Comparison of ENCODE assay signal across 9 cellular contexts in genomic region chr10:71974489-71975011, GRCh38. TPM values are rescaled to one million over a fixed set of nuclear protein-coding genes. Genes with fewer than 3 reads are reported as not detected.
A peak's percentile ranks its signal among the peaks of the same experiment; 100 is the strongest.
DNase-seq lines count a peak whose midpoint lies in the region; ATAC-seq and TF ChIP-seq lines count a peak whose summit lies in the region.
"Had no signal": no experiment of that assay in that cellular context is flagged by ENCODE, and none has a peak within 500 bp of the region (broad histone marks: within the 10 kb centered on the region; RNA-seq: fewer than 3 reads in every experiment).

No MANE protein-coding gene starts in this region.

- TF ChIP-seq CTCF in activated CD8-positive, alpha-beta T cell treated with anti-CD3 and anti-CD28 coated beads for 36 hours (IDR thresholded peaks at IDR 0.05): no peak
- no peak for TF ChIP-seq CTCF in fibroblast of the aortic adventitia (IDR thresholded peaks at IDR 0.05; ENCODE audit: insufficient read depth, low read length)

- no peaks in the 10 kb centered on the region for H3K36me3 Mint-ChIP-seq in activated CD8-positive, alpha-beta T cell treated with anti-CD3 and anti-CD28 coated beads for 36 hours (ENCODE audit: low read depth)
- H3K36me3 Mint-ChIP-seq in activated CD8-positive, alpha-beta T cell treated with anti-CD3 and anti-CD28 coated beads, Interleukin-2, amount 10 ng/mL, durations not matched to agents 7 days and 5 days (ENCODE audit: low read depth): no peaks in the 10 kb centered on the region
- H3K36me3 Mint-ChIP-seq in T-helper 2 cell treated with Interferon-gamma antibody and Interleukin-4, amounts not matched to agents 5 μg/mL and 100 μg/mL, for 36 hours (ENCODE audit: low read depth): no peaks in the 10 kb centered on the region

- no peak overlapping the region for H3K4me3 ChIP-seq in fibroblast of the aortic adventitia (ENCODE audit: low read depth, low read length)
- H3K4me3 ChIP-seq: SK-N-MC had no signal

- POLR2A ChIA-PET in activated CD8-positive, alpha-beta T cell treated with anti-CD3 and anti-CD28 coated beads for 36 hours (lab: Charles Lee): interaction anchor here (1.0 to 1.1 kb wide), 2 partner anchors 38 to 105 kb away, joined by 3 to 4 read pairs; no protein-coding TSS in a partner anchor
- POLR2A ChIA-PET in activated CD8-positive, alpha-beta T cell treated with anti-CD3 and anti-CD28 coated beads, Interleukin-2, amount 10 ng/mL, durations not matched to agents 7 days and 5 days (lab: Charles Lee): no interaction called here

- H3K4me3 Mint-ChIP-seq in activated CD8-positive, alpha-beta T cell treated with anti-CD3 and anti-CD28 coated beads for 36 hours: no peak overlapping the region
- H3K4me3 Mint-ChIP-seq in activated CD8-positive, alpha-beta T cell treated with anti-CD3 and anti-CD28 coated beads, Interleukin-2, amount 10 ng/mL, durations not matched to agents 7 days and 5 days: no peak overlapping the region
- H3K4me3 Mint-ChIP-seq in T-helper 2 cell treated with Interferon-gamma antibody and Interleukin-4, amounts not matched to agents 5 μg/mL and 100 μg/mL, for 36 hours: no peak overlapping the region

- peak; percentile 92 for ATAC-seq in activated CD8-positive, alpha-beta T cell treated with anti-CD3 and anti-CD28 coated beads for 36 hours
- no peak for ATAC-seq in activated CD8-positive, alpha-beta T cell treated with anti-CD3 and anti-CD28 coated beads, Interleukin-2, amount 10 ng/mL, durations not matched to agents 7 days and 5 days
- no peak for ATAC-seq in GM18870 (IDR thresholded peaks at IDR 0.05; ENCODE audit: unreplicated experiment)
- ATAC-seq in HG03520 (IDR thresholded peaks at IDR 0.05; ENCODE audit: unreplicated experiment): no peak

- no peaks in the 10 kb centered on the region for H3K9me3 Mint-ChIP-seq in activated CD8-positive, alpha-beta T cell treated with anti-CD3 and anti-CD28 coated beads for 36 hours
- H3K9me3 Mint-ChIP-seq in activated CD8-positive, alpha-beta T cell treated with anti-CD3 and anti-CD28 coated beads, Interleukin-2, amount 10 ng/mL, durations not matched to agents 7 days and 5 days (ENCODE audit: insufficient read depth): no peaks in the 10 kb centered on the region
- H3K9me3 Mint-ChIP-seq in T-helper 2 cell treated with Interferon-gamma antibody and Interleukin-4, amounts not matched to agents 5 μg/mL and 100 μg/mL, for 36 hours: no peaks in the 10 kb centered on the region

- no peaks in the 10 kb centered on the region for H3K27me3 Mint-ChIP-seq in activated CD8-positive, alpha-beta T cell treated with anti-CD3 and anti-CD28 coated beads for 36 hours
- H3K27me3 Mint-ChIP-seq in activated CD8-positive, alpha-beta T cell treated with anti-CD3 and anti-CD28 coated beads, Interleukin-2, amount 10 ng/mL, durations not matched to agents 7 days and 5 days (ENCODE audit: low read depth): no peaks in the 10 kb centered on the region
- no peaks in the 10 kb centered on the region for H3K27me3 Mint-ChIP-seq in T-helper 2 cell treated with Interferon-gamma antibody and Interleukin-4, amounts not matched to agents 5 μg/mL and 100 μg/mL, for 36 hours (ENCODE audit: low read depth)

- peak; percentile 88 for DNase-seq in activated CD8-positive, alpha-beta T cell treated with anti-CD3 and anti-CD28 coated beads for 36 hours
- DNase-seq in activated CD8-positive, alpha-beta T cell treated with anti-CD3 and anti-CD28 coated beads, Interleukin-2, amount 10 ng/mL, durations not matched to agents 7 days and 5 days: no peak
- peak; percentile 73 for DNase-seq in T-helper 2 cell treated with Interferon-gamma antibody and Interleukin-4, amounts not matched to agents 5 μg/mL and 100 μg/mL, for 36 hours (ENCODE audit: low spot score)
- DNase-seq in fibroblast of the aortic adventitia (ENCODE audit: low read depth) (peak; percentile 64), NCI-H1417 treated with DMSO at 0.1 percent for 48 hours (lab: John Stamatoyannopoulos, UW) (no peak)
- peak in 2 of 3 experiments; percentile 31 to 52 for DNase-seq in stimulated activated CD4-positive, alpha-beta T cell treated with anti-CD3 and anti-CD28 coated beads, TNF-alpha, amount 100 ng/mL, for 24 hours (ENCODE audit: low read depth in 3 of 3)

- H3K27ac Mint-ChIP-seq in activated CD8-positive, alpha-beta T cell treated with anti-CD3 and anti-CD28 coated beads for 36 hours: peak overlapping the region; percentile 63
- no peak overlapping the region for H3K27ac Mint-ChIP-seq in activated CD8-positive, alpha-beta T cell treated with anti-CD3 and anti-CD28 coated beads, Interleukin-2, amount 10 ng/mL, durations not matched to agents 7 days and 5 days
- no peak overlapping the region for H3K27ac Mint-ChIP-seq in T-helper 2 cell treated with Interferon-gamma antibody and Interleukin-4, amounts not matched to agents 5 μg/mL and 100 μg/mL, for 36 hours

- CTCF ChIA-PET in activated CD8-positive, alpha-beta T cell treated with anti-CD3 and anti-CD28 coated beads for 36 hours (lab: Charles Lee): interaction anchor here (1.0 to 2.1 kb wide), 5 partner anchors 10 to 79 kb away, joined by 4 to 7 read pairs (median 6); no protein-coding TSS in a partner anchor
- CTCF ChIA-PET in activated CD8-positive, alpha-beta T cell treated with anti-CD3 and anti-CD28 coated beads, Interleukin-2, amount 10 ng/mL, durations not matched to agents 7 days and 5 days (lab: Charles Lee): interaction anchor here (1.1 to 3.4 kb wide), 3 partner anchors 18 to 78 kb away, joined by 3 to 12 read pairs (median 12); no protein-coding TSS in a partner anchor

- intact Hi-C loops in activated CD8-positive, alpha-beta T cell treated with anti-CD3 and anti-CD28 coated beads for 36 hours (cut with micrococcal nuclease): no loop called here

- H3K4me1 Mint-ChIP-seq in activated CD8-positive, alpha-beta T cell treated with anti-CD3 and anti-CD28 coated beads for 36 hours (ENCODE audit: low read depth): peaks cover 46% of the 10 kb centered on the region
- H3K4me1 Mint-ChIP-seq in activated CD8-positive, alpha-beta T cell treated with anti-CD3 and anti-CD28 coated beads, Interleukin-2, amount 10 ng/mL, durations not matched to agents 7 days and 5 days (ENCODE audit: low read depth): peaks cover 6% of the 10 kb centered on the region
- H3K4me1 Mint-ChIP-seq in T-helper 2 cell treated with Interferon-gamma antibody and Interleukin-4, amounts not matched to agents 5 μg/mL and 100 μg/mL, for 36 hours (ENCODE audit: low read depth): no peaks in the 10 kb centered on the region

RNA-seq across cellular contexts. Expression of gene CHST3, which starts 10.4 kb away (rescaled TPM):
- total RNA-seq in activated CD8-positive, alpha-beta T cell treated with anti-CD3 and anti-CD28 coated beads for 36 hours: under 1 TPM; 0.20 to 0.36 TPM
- not detected for total RNA-seq in activated CD8-positive, alpha-beta T cell treated with anti-CD3 and anti-CD28 coated beads, Interleukin-2, amount 10 ng/mL, durations not matched to agents 7 days and 5 days
- total RNA-seq in fibroblast of the aortic adventitia (ENCODE audit: low replicate concordance): 18.6 and 19.3 TPM in 2 replicates

Comparison
In these comparisons a context has a peak if more than half of its experiments do, and no peak if none do; other contexts are left out.
1. DNase-seq: peak in activated CD8-positive, alpha-beta T cell treated with anti-CD3 and anti-CD28 coated beads for 36 hours (single experiment), T-helper 2 cell treated with Interferon-gamma antibody and Interleukin-4, amounts not matched to agents 5 μg/mL and 100 μg/mL, for 36 hours (single experiment), fibroblast of the aortic adventitia (single experiment) and stimulated activated CD4-positive, alpha-beta T cell treated with anti-CD3 and anti-CD28 coated beads, TNF-alpha, amount 100 ng/mL, for 24 hours (2 of 3); none in activated CD8-positive, alpha-beta T cell treated with anti-CD3 and anti-CD28 coated beads, Interleukin-2, amount 10 ng/mL, durations not matched to agents 7 days and 5 days (single experiment) and NCI-H1417 treated with DMSO at 0.1 percent for 48 hours (single experiment).
2. RNA of gene CHST3, which starts 10.4 kb away (total RNA-seq): 18.6 to 19.3 TPM in fibroblast of the aortic adventitia; 0.20 to 0.36 TPM in activated CD8-positive, alpha-beta T cell treated with anti-CD3 and anti-CD28 coated beads for 36 hours and not detected in activated CD8-positive, alpha-beta T cell treated with anti-CD3 and anti-CD28 coated beads, Interleukin-2, amount 10 ng/mL, durations not matched to agents 7 days and 5 days; every median in the first group is over 10 times any median in the second.